20 cellular contexts compared by ENCODE assay signal in genomic region chr10:9018844-9019173, GRCh38.
"Had no signal": no experiment of that assay in that cellular context is flagged by ENCODE, and none has a peak within 500 bp of the region (broad histone marks: within the 10 kb centered on the region; RNA-seq: fewer than 3 reads in every experiment).

No MANE protein-coding gene starts in this region.

- H3K36me3 Mint-ChIP-seq: natural killer cell; stimulated activated effector memory CD8-positive, alpha-beta T cell treated with anti-CD3 and anti-CD28 coated beads, Interleukin-12 subunit alpha, Interleukin-12 subunit beta, amount 100 ng/mL, for 72 hours had no signal

- H3K27ac Mint-ChIP-seq: activated B cell treated with CpG ODN at 0.5 μM for 24 hours; activated T-helper 1 cell treated with anti-CD3 and anti-CD28 coated beads, Interleukin-12 subunit alpha, Interleukin-12 subunit beta, Interleukin-2, Interleukin-4 antibody, amounts not matched to agents 30 ng/mL and 10 ng/mL and 1 ng/mL, durations not matched to agents 14 hours and 24 hours and 36 hours; natural killer cell; stimulated activated effector memory CD8-positive, alpha-beta T cell treated with anti-CD3 and anti-CD28 coated beads, Interleukin-12 subunit alpha, Interleukin-12 subunit beta, amount 100 ng/mL, for 72 hours had no signal

- H3K9me3 ChIP-seq: colonic mucosa, lower lobe of right lung, neutrophil, pancreas, sigmoid colon, upper lobe of right lung had no signal

- H3K27ac ChIP-seq: brain microvascular endothelial cell, colonic mucosa, lower lobe of right lung, neutrophil, pancreas, sigmoid colon, upper lobe of right lung had no signal

- ATAC-seq: lower lobe of right lung; natural killer cell; pancreas; stimulated activated effector memory CD8-positive, alpha-beta T cell treated with anti-CD3 and anti-CD28 coated beads, Interleukin-12 subunit alpha, Interleukin-12 subunit beta, amount 100 ng/mL, for 72 hours; upper lobe of right lung had no signal

- H3K9me3 Mint-ChIP-seq: activated B cell treated with CpG ODN at 0.5 μM for 24 hours; activated T-helper 1 cell treated with anti-CD3 and anti-CD28 coated beads, Interleukin-12 subunit alpha, Interleukin-12 subunit beta, Interleukin-2, Interleukin-4 antibody, amounts not matched to agents 30 ng/mL and 10 ng/mL and 1 ng/mL, durations not matched to agents 14 hours and 24 hours and 36 hours; natural killer cell; stimulated activated effector memory CD8-positive, alpha-beta T cell treated with anti-CD3 and anti-CD28 coated beads, Interleukin-12 subunit alpha, Interleukin-12 subunit beta, amount 100 ng/mL, for 72 hours had no signal

- DNase-seq: activated B cell treated with CpG ODN at 0.5 μM for 24 hours; activated CD4-positive, alpha-beta T cell treated with anti-CD3 and anti-CD28 coated beads for 48 hours; activated naive CD4-positive, alpha-beta T cell; aorta; brain microvascular endothelial cell; central memory CD4-positive, alpha-beta T cell; colonic mucosa; erythroblast; foreskin melanocyte; glutamatergic neuron; hippocampal formation; lower lobe of right lung; natural killer cell; pancreas; sigmoid colon; stimulated activated CD4-positive, alpha-beta T cell treated with anti-CD3 and anti-CD28 coated beads, Interleukin-4, amount 100 ng/mL, for 24 hours; upper lobe of right lung had no signal

- H3K4me1 Mint-ChIP-seq: activated B cell treated with CpG ODN at 0.5 μM for 24 hours; natural killer cell; stimulated activated effector memory CD8-positive, alpha-beta T cell treated with anti-CD3 and anti-CD28 coated beads, Interleukin-12 subunit alpha, Interleukin-12 subunit beta, amount 100 ng/mL, for 72 hours had no signal

- H3K4me3 Mint-ChIP-seq: activated B cell treated with CpG ODN at 0.5 μM for 24 hours; activated T-helper 1 cell treated with anti-CD3 and anti-CD28 coated beads, Interleukin-12 subunit alpha, Interleukin-12 subunit beta, Interleukin-2, Interleukin-4 antibody, amounts not matched to agents 30 ng/mL and 10 ng/mL and 1 ng/mL, durations not matched to agents 14 hours and 24 hours and 36 hours; natural killer cell; stimulated activated effector memory CD8-positive, alpha-beta T cell treated with anti-CD3 and anti-CD28 coated beads, Interleukin-12 subunit alpha, Interleukin-12 subunit beta, amount 100 ng/mL, for 72 hours had no signal

- H3K27me3 ChIP-seq: brain microvascular endothelial cell, colonic mucosa, neutrophil, sigmoid colon, upper lobe of right lung had no signal

- H3K4me1 ChIP-seq: colonic mucosa, lower lobe of right lung, pancreas, sigmoid colon, upper lobe of right lung had no signal

- H3K27me3 Mint-ChIP-seq: activated B cell treated with CpG ODN at 0.5 μM for 24 hours had no signal
